1 cellular context compared by ENCODE assay signal in genomic region chr2:3614743-3615142, GRCh38.
A peak's percentile ranks its signal among the peaks of the same experiment; 100 is the strongest.
TF ChIP-seq lines count a peak whose summit lies in the region.

No MANE protein-coding gene starts in this region.

TF ChIP-seq in HepG2, 621 proteins besides CTCF, POLR2A, EP300 and RAD21:
- TF ChIP-seq ZFP1 (CRISPR knock-in tag; IDR thresholded peaks at IDR 0.05), result peak; percentile 98
